1 cellular context compared by ENCODE assay signal in genomic region chr2:164711246-164712138, GRCh38.
TF ChIP-seq lines count a peak whose summit lies in the region.

No MANE protein-coding gene starts in this region.

TF ChIP-seq in HepG2, 621 proteins besides CTCF, POLR2A, EP300 and RAD21 (continued from another document and continues in another):
- TF ChIP-seq, protein P1, sequence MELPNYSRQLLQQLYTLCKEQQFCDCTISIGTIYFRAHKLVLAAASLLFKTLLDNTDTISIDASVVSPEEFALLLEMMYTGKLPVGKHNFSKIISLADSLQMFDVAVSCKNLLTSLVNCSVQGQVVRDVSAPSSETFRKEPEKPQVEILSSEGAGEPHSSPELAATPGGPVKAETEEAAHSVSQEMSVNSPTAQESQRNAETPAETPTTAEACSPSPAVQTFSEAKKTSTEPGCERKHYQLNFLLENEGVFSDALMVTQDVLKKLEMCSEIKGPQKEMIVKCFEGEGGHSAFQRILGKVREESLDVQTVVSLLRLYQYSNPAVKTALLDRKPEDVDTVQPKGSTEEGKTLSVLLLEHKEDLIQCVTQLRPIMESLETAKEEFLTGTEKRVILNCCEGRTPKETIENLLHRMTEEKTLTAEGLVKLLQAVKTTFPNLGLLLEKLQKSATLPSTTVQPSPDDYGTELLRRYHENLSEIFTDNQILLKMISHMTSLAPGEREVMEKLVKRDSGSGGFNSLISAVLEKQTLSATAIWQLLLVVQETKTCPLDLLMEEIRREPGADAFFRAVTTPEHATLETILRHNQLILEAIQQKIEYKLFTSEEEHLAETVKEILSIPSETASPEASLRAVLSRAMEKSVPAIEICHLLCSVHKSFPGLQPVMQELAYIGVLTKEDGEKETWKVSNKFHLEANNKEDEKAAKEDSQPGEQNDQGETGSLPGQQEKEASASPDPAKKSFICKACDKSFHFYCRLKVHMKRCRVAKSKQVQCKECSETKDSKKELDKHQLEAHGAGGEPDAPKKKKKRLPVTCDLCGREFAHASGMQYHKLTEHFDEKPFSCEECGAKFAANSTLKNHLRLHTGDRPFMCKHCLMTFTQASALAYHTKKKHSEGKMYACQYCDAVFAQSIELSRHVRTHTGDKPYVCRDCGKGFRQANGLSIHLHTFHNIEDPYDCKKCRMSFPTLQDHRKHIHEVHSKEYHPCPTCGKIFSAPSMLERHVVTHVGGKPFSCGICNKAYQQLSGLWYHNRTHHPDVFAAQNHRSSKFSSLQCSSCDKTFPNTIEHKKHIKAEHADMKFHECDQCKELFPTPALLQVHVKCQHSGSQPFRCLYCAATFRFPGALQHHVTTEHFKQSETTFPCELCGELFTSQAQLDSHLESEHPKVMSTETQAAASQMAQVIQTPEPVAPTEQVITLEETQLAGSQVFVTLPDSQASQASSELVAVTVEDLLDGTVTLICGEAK (IDR thresholded peaks at IDR 0.05) = no peak
- TF ChIP-seq, protein P1 (CRISPR knock-in tag; IDR thresholded peaks at IDR 0.05) = no peak
- TF ChIP-seq ZNF124 (CRISPR knock-in tag; IDR thresholded peaks at IDR 0.05) = no peak
- TF ChIP-seq KIAA2018 (CRISPR knock-in tag; IDR thresholded peaks at IDR 0.05; ENCODE audit: borderline replicate concordance) = no peak
- TF ChIP-seq KAT8 (CRISPR knock-in tag; IDR thresholded peaks at IDR 0.05) = peak; percentile 13; the same call in 1 of the 2 replicates
- TF ChIP-seq KDM2A (CRISPR knock-in tag; IDR thresholded peaks at IDR 0.05; ENCODE audit: borderline replicate concordance, low read depth) = no peak
- no peak; the same call in 1 of the 2 replicates for TF ChIP-seq SMC3 (IDR thresholded peaks at IDR 0.05; ENCODE audit: low read length)
- TF ChIP-seq ARNT2 (CRISPR knock-in tag; IDR thresholded peaks at IDR 0.05; ENCODE audit: low read depth) = no peak
- TF ChIP-seq PRPF4 (IDR thresholded peaks at IDR 0.05; ENCODE audit: low read depth, low read length, poor library complexity, severe bottlenecking) = no peak
- TF ChIP-seq ZKSCAN5 (CRISPR knock-in tag; IDR thresholded peaks at IDR 0.05) = no peak
- TF ChIP-seq, protein P2, sequence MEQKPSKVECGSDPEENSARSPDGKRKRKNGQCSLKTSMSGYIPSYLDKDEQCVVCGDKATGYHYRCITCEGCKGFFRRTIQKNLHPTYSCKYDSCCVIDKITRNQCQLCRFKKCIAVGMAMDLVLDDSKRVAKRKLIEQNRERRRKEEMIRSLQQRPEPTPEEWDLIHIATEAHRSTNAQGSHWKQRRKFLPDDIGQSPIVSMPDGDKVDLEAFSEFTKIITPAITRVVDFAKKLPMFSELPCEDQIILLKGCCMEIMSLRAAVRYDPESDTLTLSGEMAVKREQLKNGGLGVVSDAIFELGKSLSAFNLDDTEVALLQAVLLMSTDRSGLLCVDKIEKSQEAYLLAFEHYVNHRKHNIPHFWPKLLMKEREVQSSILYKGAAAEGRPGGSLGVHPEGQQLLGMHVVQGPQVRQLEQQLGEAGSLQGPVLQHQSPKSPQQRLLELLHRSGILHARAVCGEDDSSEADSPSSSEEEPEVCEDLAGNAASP (CRISPR knock-in tag; IDR thresholded peaks at IDR 0.05; ENCODE audit: borderline replicate concordance) = peak; percentile 60; the same call in 1 of the 2 replicates
- TF ChIP-seq HNRNPK (IDR thresholded peaks at IDR 0.05; ENCODE audit: low read depth, low read length, poor library complexity, severe bottlenecking) = no peak
- no peak for TF ChIP-seq ATF5 (CRISPR knock-in tag; IDR thresholded peaks at IDR 0.05; ENCODE audit: low read depth)
- no peak for TF ChIP-seq BRCA1 (CRISPR knock-in tag; IDR thresholded peaks at IDR 0.05)
- no peak for TF ChIP-seq ZNF10 (CRISPR knock-in tag; IDR thresholded peaks at IDR 0.05; ENCODE audit: borderline replicate concordance, low read depth)
- TF ChIP-seq ZBTB38 (CRISPR knock-in tag; IDR thresholded peaks at IDR 0.05) = no peak
- TF ChIP-seq ZNF879 (CRISPR knock-in tag; IDR thresholded peaks at IDR 0.05) = no peak
- TF ChIP-seq JUN (CRISPR knock-in tag; IDR thresholded peaks at IDR 0.05) = no peak
- TF ChIP-seq MLLT10 (CRISPR knock-in tag; IDR thresholded peaks at IDR 0.05) = no peak
- TF ChIP-seq SMAD3 (CRISPR knock-in tag; IDR thresholded peaks at IDR 0.05) = peak; percentile 36; the same call in 1 of the 2 replicates
- no peak; the same call in 1 of the 2 replicates for TF ChIP-seq MED13 (CRISPR knock-in tag; IDR thresholded peaks at IDR 0.05)
- TF ChIP-seq EHMT2 (IDR thresholded peaks at IDR 0.05; ENCODE audit: borderline replicate concordance, low read depth, low read length) = no peak; the same call in 1 of the 2 replicates
- TF ChIP-seq, protein P3, sequence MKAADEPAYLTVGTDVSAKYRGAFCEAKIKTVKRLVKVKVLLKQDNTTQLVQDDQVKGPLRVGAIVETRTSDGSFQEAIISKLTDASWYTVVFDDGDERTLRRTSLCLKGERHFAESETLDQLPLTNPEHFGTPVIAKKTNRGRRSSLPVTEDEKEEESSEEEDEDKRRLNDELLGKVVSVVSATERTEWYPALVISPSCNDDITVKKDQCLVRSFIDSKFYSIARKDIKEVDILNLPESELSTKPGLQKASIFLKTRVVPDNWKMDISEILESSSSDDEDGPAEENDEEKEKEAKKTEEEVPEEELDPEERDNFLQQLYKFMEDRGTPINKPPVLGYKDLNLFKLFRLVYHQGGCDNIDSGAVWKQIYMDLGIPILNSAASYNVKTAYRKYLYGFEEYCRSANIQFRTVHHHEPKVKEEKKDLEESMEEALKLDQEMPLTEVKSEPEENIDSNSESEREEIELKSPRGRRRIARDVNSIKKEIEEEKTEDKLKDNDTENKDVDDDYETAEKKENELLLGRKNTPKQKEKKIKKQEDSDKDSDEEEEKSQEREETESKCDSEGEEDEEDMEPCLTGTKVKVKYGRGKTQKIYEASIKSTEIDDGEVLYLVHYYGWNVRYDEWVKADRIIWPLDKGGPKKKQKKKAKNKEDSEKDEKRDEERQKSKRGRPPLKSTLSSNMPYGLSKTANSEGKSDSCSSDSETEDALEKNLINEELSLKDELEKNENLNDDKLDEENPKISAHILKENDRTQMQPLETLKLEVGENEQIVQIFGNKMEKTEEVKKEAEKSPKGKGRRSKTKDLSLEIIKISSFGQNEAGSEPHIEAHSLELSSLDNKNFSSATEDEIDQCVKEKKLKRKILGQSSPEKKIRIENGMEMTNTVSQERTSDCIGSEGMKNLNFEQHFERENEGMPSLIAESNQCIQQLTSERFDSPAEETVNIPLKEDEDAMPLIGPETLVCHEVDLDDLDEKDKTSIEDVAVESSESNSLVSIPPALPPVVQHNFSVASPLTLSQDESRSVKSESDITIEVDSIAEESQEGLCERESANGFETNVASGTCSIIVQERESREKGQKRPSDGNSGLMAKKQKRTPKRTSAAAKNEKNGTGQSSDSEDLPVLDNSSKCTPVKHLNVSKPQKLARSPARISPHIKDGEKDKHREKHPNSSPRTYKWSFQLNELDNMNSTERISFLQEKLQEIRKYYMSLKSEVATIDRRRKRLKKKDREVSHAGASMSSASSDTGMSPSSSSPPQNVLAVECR (CRISPR knock-in tag; IDR thresholded peaks at IDR 0.05; ENCODE audit: borderline replicate concordance) = no peak
- TF ChIP-seq, protein P4, sequence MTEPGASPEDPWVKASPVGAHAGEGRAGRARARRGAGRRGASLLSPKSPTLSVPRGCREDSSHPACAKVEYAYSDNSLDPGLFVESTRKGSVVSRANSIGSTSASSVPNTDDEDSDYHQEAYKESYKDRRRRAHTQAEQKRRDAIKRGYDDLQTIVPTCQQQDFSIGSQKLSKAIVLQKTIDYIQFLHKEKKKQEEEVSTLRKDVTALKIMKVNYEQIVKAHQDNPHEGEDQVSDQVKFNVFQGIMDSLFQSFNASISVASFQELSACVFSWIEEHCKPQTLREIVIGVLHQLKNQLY (CRISPR knock-in tag; IDR thresholded peaks at IDR 0.05) = no peak
- TF ChIP-seq, protein P5, sequence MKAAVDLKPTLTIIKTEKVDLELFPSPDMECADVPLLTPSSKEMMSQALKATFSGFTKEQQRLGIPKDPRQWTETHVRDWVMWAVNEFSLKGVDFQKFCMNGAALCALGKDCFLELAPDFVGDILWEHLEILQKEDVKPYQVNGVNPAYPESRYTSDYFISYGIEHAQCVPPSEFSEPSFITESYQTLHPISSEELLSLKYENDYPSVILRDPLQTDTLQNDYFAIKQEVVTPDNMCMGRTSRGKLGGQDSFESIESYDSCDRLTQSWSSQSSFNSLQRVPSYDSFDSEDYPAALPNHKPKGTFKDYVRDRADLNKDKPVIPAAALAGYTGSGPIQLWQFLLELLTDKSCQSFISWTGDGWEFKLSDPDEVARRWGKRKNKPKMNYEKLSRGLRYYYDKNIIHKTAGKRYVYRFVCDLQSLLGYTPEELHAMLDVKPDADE (CRISPR knock-in tag; IDR thresholded peaks at IDR 0.05) = no peak
- TF ChIP-seq ZNF674 (CRISPR knock-in tag; IDR thresholded peaks at IDR 0.05; ENCODE audit: low read depth) = no peak
- peak; percentile 100 for TF ChIP-seq ASH2L (IDR thresholded peaks at IDR 0.05; ENCODE audit: insufficient read length, low read depth, low read length)
